In the genomic region with DNA sequence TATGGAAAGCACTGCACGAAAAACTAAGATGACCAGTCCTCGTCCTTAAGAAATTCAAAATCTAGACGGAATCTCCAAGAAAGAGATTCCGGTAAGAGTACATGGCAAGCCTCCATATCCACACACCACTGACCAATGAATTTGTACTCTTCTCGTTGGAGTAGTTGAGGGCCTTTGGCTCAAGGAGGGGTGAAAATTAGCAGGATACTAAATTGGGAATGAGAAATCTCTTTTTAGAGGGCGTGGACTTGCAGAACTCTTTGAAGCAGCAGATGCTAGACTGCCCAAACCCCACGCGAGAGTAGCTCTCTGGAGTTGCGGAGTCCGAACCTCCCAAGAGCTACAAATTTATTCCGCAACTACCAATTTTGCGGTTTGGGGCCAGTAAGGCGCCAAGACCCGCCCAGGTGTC, we compare ENCODE assay signal across 8 cellular contexts. TPM values are rescaled to one million over a fixed set of nuclear protein-coding genes. Genes with fewer than 3 reads are reported as not detected.
DNase-seq lines count a peak whose midpoint lies in the region; TF ChIP-seq lines count a peak whose summit lies in the region.

No MANE protein-coding gene starts in this region.

- H2AK5ac ChIP-seq in trophoblast cell (ENCODE audit: low read length): no peak overlapping the region

- H3K4me2 ChIP-seq in trophoblast cell (ENCODE audit: low read length): peak overlapping the region; percentile 90

- H3K4ac ChIP-seq in trophoblast cell (ENCODE audit: low read depth, low read length): no peak overlapping the region

- H3K9me3 Mint-ChIP-seq in Calu3 (ENCODE audit: low read depth, unreplicated experiment): no peaks in the 10 kb centered on the region

- no peak overlapping the region for H4K12ac ChIP-seq in trophoblast cell (ENCODE audit: low read depth, low read length)

- H3K14ac ChIP-seq in trophoblast cell (ENCODE audit: low read length): no peak overlapping the region

- no peak overlapping the region for H3K9ac ChIP-seq in trophoblast cell (ENCODE audit: low read length)

- no peak overlapping the region for H2BK12ac ChIP-seq in trophoblast cell (ENCODE audit: low read length)

- TF ChIP-seq CTCF in Calu3 (IDR thresholded peaks at IDR 0.05; ENCODE audit: unreplicated experiment) (no peak), Peyer's patch (IDR thresholded peaks at IDR 0.05) (no peak), esophagus muscularis mucosa (IDR thresholded peaks at IDR 0.05) (no peak)

- H4K91ac ChIP-seq in trophoblast cell (ENCODE audit: low read depth, low read length): no peak overlapping the region

- peaks cover 6 to 19% (median 12%) of the 10 kb centered on the region in 4 donors for H3K4me1 ChIP-seq in Peyer's patch
- peaks cover 23 to 31% (median 27%) of the 10 kb centered on the region in 4 donors for H3K4me1 ChIP-seq in esophagus muscularis mucosa
- peaks cover 0 to 6% of the 10 kb centered on the region in 2 experiments for H3K4me1 ChIP-seq in trophoblast cell (ENCODE audit: control insufficient read depth in 1 of 2, insufficient read depth in 2 of 2, low read length in 2 of 2)

- 23% methylated on average over 13 of the region's 14 CpGs for WGBS in esophagus muscularis mucosa
- whole genome bisulfite sequencing in trophoblast cell (ENCODE audit: extremely low coverage, insufficient coverage, insufficient read length): no CpG with 5 or more reads among the region's 14 CpGs

- H3K36me3 ChIP-seq in Peyer's patch (no peaks in the 10 kb centered on the region), esophagus muscularis mucosa (no peaks in the 10 kb centered on the region), trophoblast cell (ENCODE audit: control insufficient read depth in 1 of 2, insufficient read depth in 2 of 2, low read length in 2 of 2) (no peaks in the 10 kb centered on the region)

- no peak overlapping the region for H3K23ac ChIP-seq in trophoblast cell (ENCODE audit: low read length)

- H3K79me1 ChIP-seq in trophoblast cell (ENCODE audit: low read length): peaks cover 8% of the 10 kb centered on the region

- peak overlapping the region; percentile 79 for H3K4me3 Mint-ChIP-seq in Calu3 (ENCODE audit: low read depth, unreplicated experiment)

- DNase-seq in Calu3 (peak; percentile 6), Peyer's patch (no peak), esophagus muscularis mucosa (ENCODE audit: extremely low spot score) (no peak), trophoblast cell (no peak), cerebellar nuclear complex (lab: John Stamatoyannopoulos, UW) (no peak), foreskin melanocyte (no peak), NCI-H1092 (lab: John Stamatoyannopoulos, UW) (no peak), NCI-H226 (no peak)

- peaks cover 18% of the 10 kb centered on the region for H3K4me1 Mint-ChIP-seq in Calu3 (ENCODE audit: low read depth, unreplicated experiment)

- no peak overlapping the region for H3K18ac ChIP-seq in trophoblast cell (ENCODE audit: low read length)

- H3K9me3 ChIP-seq in Peyer's patch (no peaks in the 10 kb centered on the region), esophagus muscularis mucosa (no peaks in the 10 kb centered on the region), trophoblast cell (ENCODE audit: insufficient read depth, low read depth, low read length) (no peaks in the 10 kb centered on the region)

- H2AFZ ChIP-seq in trophoblast cell (ENCODE audit: insufficient read depth, low read length, poor library complexity): peak overlapping the region; percentile 100

- no peak for TF ChIP-seq EP300 in esophagus muscularis mucosa (IDR thresholded peaks at IDR 0.05)

- no peak for TF ChIP-seq POLR2A in Peyer's patch (IDR thresholded peaks at IDR 0.05)
- TF ChIP-seq POLR2A in esophagus muscularis mucosa (IDR thresholded peaks at IDR 0.05; ENCODE audit: low read depth): no peak

- no peak overlapping the region for H2BK5ac ChIP-seq in trophoblast cell (ENCODE audit: low read depth, low read length, poor library complexity)

- H3K79me2 ChIP-seq in trophoblast cell (ENCODE audit: control insufficient read depth, insufficient read depth, low read length, poor library complexity): peaks cover 5% of the 10 kb centered on the region

- peaks cover 50% of the 10 kb centered on the region for H3K36me3 Mint-ChIP-seq in Calu3 (ENCODE audit: insufficient read depth, unreplicated experiment)

- H3K4me3 ChIP-seq in Peyer's patch (peak overlapping the region; percentile 61 to 100 (median 90)), esophagus muscularis mucosa (peak overlapping the region; percentile 78 to 95 (median 92)), trophoblast cell (ENCODE audit: low read depth, low read length) (peak overlapping the region; percentile 80)

- peak overlapping the region; percentile 84 for H4K8ac ChIP-seq in trophoblast cell (ENCODE audit: low read depth, low read length)

- peak overlapping the region; percentile 94 for H3K27ac Mint-ChIP-seq in Calu3 (ENCODE audit: unreplicated experiment)

- no peak overlapping the region for H2BK120ac ChIP-seq in trophoblast cell (ENCODE audit: insufficient read depth, low read length, poor library complexity)

- H3K27ac ChIP-seq in Peyer's patch: peak overlapping the region; percentile 92 to 100 (median 100)
- H3K27ac ChIP-seq in esophagus muscularis mucosa (replicated peaks in 1 of 4): peak overlapping the region; percentile 93 to 100 (median 96)
- H3K27ac ChIP-seq in trophoblast cell (ENCODE audit: low read depth, low read length): peak overlapping the region; percentile 66

- no TSS peak for BruUV-seq in Calu3 (replicated peaks; lab: Mats Ljungman, UMichigan)

- H3K27me3 ChIP-seq in Peyer's patch: no peaks in the 10 kb centered on the region
- no peaks in the 10 kb centered on the region for H3K27me3 ChIP-seq in esophagus muscularis mucosa
- no peaks in the 10 kb centered on the region for H3K27me3 ChIP-seq in trophoblast cell (ENCODE audit: insufficient read depth, low read length)

- no peaks in the 10 kb centered on the region for H3K27me3 Mint-ChIP-seq in Calu3 (ENCODE audit: unreplicated experiment)

- CTCF ChIA-PET in Calu3 (lab: Charles Lee): interaction anchor here (0.7 to 1.8 kb wide), 9 partner anchors 9 to 271 kb away, joined by 3 to 11 read pairs (median 3); a partner anchor contains a TSS

- intact Hi-C loops in Calu3 (cut with micrococcal nuclease; ENCODE audit: unreplicated experiment) (no loop called here), esophagus muscularis mucosa (cut with DNase I) (loop anchor here (5.0 kb wide), 1 partner anchor 42 kb away; no protein-coding TSS in a partner anchor)

RNA-seq across cellular contexts. Expression of a gene that starts 0.9 kb away (rescaled TPM):
- total RNA-seq in Calu3 (2022): 42.9 and 45.2 TPM in 2 replicates
- 10 to 100 TPM; 38.9 to 51.8 (median 45.3) TPM for total RNA-seq in Peyer's patch
- 10 to 100 TPM; 57.0 to 63.5 (median 58.9) TPM for total RNA-seq in esophagus muscularis mucosa
- 7.5 and 7.7 TPM in 2 replicates for polyA plus RNA-seq in trophoblast cell (2013)
